24 cellular contexts compared by ENCODE assay signal in the genomic region with DNA sequence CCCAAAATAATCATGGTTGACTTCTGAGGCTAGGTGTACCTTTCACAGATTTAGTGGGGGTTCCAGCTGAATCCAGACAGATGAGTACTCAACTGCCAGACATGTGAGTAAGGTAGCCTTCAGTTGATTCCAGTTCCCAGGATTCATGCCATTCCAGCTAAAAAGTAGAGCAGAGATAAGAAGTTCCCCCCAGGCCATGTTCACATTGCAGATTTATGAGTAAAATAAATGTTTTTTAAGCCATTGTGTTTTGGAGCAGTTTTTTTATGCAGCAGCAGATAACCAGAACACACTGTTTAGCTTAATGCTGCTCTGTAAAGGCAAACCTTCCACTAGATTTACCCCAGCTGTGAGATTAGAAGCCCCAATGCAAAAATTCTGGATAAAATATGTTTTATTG.
A peak's percentile ranks its signal among the peaks of the same experiment; 100 is the strongest.
DNase-seq lines count a peak whose midpoint lies in the region; ATAC-seq, FAIRE-seq and TF ChIP-seq lines count a peak whose summit lies in the region.
"Had no signal": no experiment of that assay in that cellular context is flagged by ENCODE, and none has a peak within 500 bp of the region (broad histone marks: within the 10 kb centered on the region; RNA-seq: fewer than 3 reads in every experiment).

No MANE protein-coding gene starts in this region.

- no peaks in the 10 kb centered on the region for H3K36me3 ChIP-seq in RWPE2 (ENCODE audit: low read depth)
- H3K36me3 ChIP-seq in astrocyte (ENCODE audit: insufficient read depth, low read length): no peaks in the 10 kb centered on the region
- H3K36me3 ChIP-seq in GM23248 (ENCODE audit: low read depth): no peaks in the 10 kb centered on the region
- H3K36me3 ChIP-seq in Peyer's patch: no peaks in the 10 kb centered on the region
- H3K36me3 ChIP-seq: HAP-1, MG63 had no signal

- H3K27me3 ChIP-seq in RWPE2 (ENCODE audit: insufficient read depth, poor library complexity, severe bottlenecking) (no peaks in the 10 kb centered on the region), astrocyte (ENCODE audit: insufficient read depth, low read length) (no peaks in the 10 kb centered on the region), GM23248 (replicated peaks; ENCODE audit: insufficient read depth) (no peaks in the 10 kb centered on the region), Peyer's patch (no peaks in the 10 kb centered on the region)
- H3K27me3 ChIP-seq: MG63 had no signal

- H3K4me1 Mint-ChIP-seq in astrocyte (ENCODE audit: low read depth, unreplicated experiment): no peaks in the 10 kb centered on the region
- H3K4me1 Mint-ChIP-seq: T-cell had no signal

- H3K4me2 ChIP-seq in astrocyte (ENCODE audit: low read length) (no peak overlapping the region), GM23248 (ENCODE audit: unreplicated experiment) (no peak overlapping the region)
- H3K4me2 ChIP-seq: A549 had no signal

- peaks cover 2% of the 10 kb centered on the region for H3K9me3 Mint-ChIP-seq in astrocyte (ENCODE audit: unreplicated experiment)

- H3K9me2 ChIP-seq in GM23248 (ENCODE audit: insufficient read depth): no peaks in the 10 kb centered on the region

- no peak overlapping the region for H3K9ac ChIP-seq in astrocyte (ENCODE audit: low read length)
- no peak overlapping the region for H3K9ac ChIP-seq in GM23248

- no peaks in the 10 kb centered on the region for H3F3A ChIP-seq in GM23248 (ENCODE audit: insufficient read depth)

- H3K27ac ChIP-seq in RWPE2 (ENCODE audit: poor library complexity, severe bottlenecking): no peak overlapping the region
- no peak overlapping the region for H3K27ac ChIP-seq in astrocyte (ENCODE audit: low read depth, low read length)
- no peak overlapping the region for H3K27ac ChIP-seq in GM23248
- H3K27ac ChIP-seq in Peyer's patch: no peak overlapping the region
- H3K27ac ChIP-seq: A549, C4-2B had no signal

- no peaks in the 10 kb centered on the region for H3K79me2 ChIP-seq in astrocyte (ENCODE audit: insufficient read depth, low read length)
- no peaks in the 10 kb centered on the region for H3K79me2 ChIP-seq in GM23248 (ENCODE audit: insufficient read depth)

- no peaks in the 10 kb centered on the region for H4K20me1 ChIP-seq in astrocyte (ENCODE audit: insufficient read depth, low read length)
- no peaks in the 10 kb centered on the region for H4K20me1 ChIP-seq in GM23248 (ENCODE audit: insufficient read depth)

- DNase-seq in EL: peak; percentile 46
- DNase-seq in RWPE2 (ENCODE audit: low spot score): no peak
- peak; percentile 40 for DNase-seq in astrocyte (ENCODE audit: low read depth)
- no peak for DNase-seq in DMS53 (lab: John Stamatoyannopoulos, UW)
- no peak for DNase-seq in GM23248
- DNase-seq in NCI-H526 (lab: John Stamatoyannopoulos, UW): no peak
- no peak for DNase-seq in Peyer's patch
- DNase-seq: Caco-2; CD8-positive, alpha-beta T cell; DMS79; GOT3; HFFc6; KBM-7; MG63; NCI-H1105 treated with DMSO at 0.1 percent for 48 hours; NCI-H2029 treated with DMSO at 0.1 percent for 48 hours; NCI-H69; T-cell had no signal

- H3K4me3 Mint-ChIP-seq in astrocyte (ENCODE audit: unreplicated experiment): no peak overlapping the region
- H3K4me3 Mint-ChIP-seq: CD8-positive, alpha-beta T cell; HFFc6; T-cell had no signal

- H3K4me3 ChIP-seq in RWPE2 (ENCODE audit: severe bottlenecking) (no peak overlapping the region), astrocyte (ENCODE audit: insufficient read depth, low read depth, low read length) (no peak overlapping the region), GM23248 (no peak overlapping the region), Peyer's patch (no peak overlapping the region)
- H3K4me3 ChIP-seq: A549, HAP-1, MG63 had no signal

- in situ Hi-C loops in GM23248 (cut with MboI): no loop called here

- H3K27me3 Mint-ChIP-seq in astrocyte (ENCODE audit: low read depth, unreplicated experiment): no peaks in the 10 kb centered on the region
- H3K27me3 Mint-ChIP-seq: T-cell had no signal

- TF ChIP-seq POLR2A in Peyer's patch (IDR thresholded peaks at IDR 0.05): no peak

- no peaks in the 10 kb centered on the region for H3K9me3 ChIP-seq in RWPE2 (ENCODE audit: severe bottlenecking)
- H3K9me3 ChIP-seq in astrocyte (ENCODE audit: insufficient read depth, low read depth, low read length): peaks cover 5% of the 10 kb centered on the region
- H3K9me3 ChIP-seq in GM23248 (ENCODE audit: low read depth): peaks cover 4% of the 10 kb centered on the region
- no peaks in the 10 kb centered on the region for H3K9me3 ChIP-seq in Peyer's patch
- H3K9me3 ChIP-seq: A549, Caco-2, HAP-1 had no signal

- peak; percentile 36; the same call in 1 of the 3 replicates for ATAC-seq in RWPE2 (ENCODE audit: low read depth)
- ATAC-seq: A549; CD8-positive, alpha-beta T cell; Panc1; T-cell had no signal

- peaks cover 3% of the 10 kb centered on the region for H3K36me3 Mint-ChIP-seq in astrocyte (ENCODE audit: low read depth, unreplicated experiment)
- H3K36me3 Mint-ChIP-seq: CD8-positive, alpha-beta T cell; T-cell had no signal

- no peaks in the 10 kb centered on the region for H3K4me1 ChIP-seq in RWPE2 (ENCODE audit: insufficient read depth, poor library complexity, severe bottlenecking)
- H3K4me1 ChIP-seq in astrocyte (ENCODE audit: insufficient read depth, low read length): no peaks in the 10 kb centered on the region
- no peaks in the 10 kb centered on the region for H3K4me1 ChIP-seq in GM23248 (ENCODE audit: insufficient read depth)
- H3K4me1 ChIP-seq in Peyer's patch: no peaks in the 10 kb centered on the region
- H3K4me1 ChIP-seq: A549, Caco-2, HAP-1 had no signal

- no peak overlapping the region for H2AFZ ChIP-seq in astrocyte (ENCODE audit: low read depth, low read length)
- H2AFZ ChIP-seq in GM23248: no peak overlapping the region

- no peak for FAIRE-seq in astrocyte (lab: Jason Lieb, UNC)
- FAIRE-seq: A549, GM18507, HTR-8/SVneo had no signal

- H3K27ac Mint-ChIP-seq in astrocyte (ENCODE audit: unreplicated experiment): no peak overlapping the region
- H3K27ac Mint-ChIP-seq: CD8-positive, alpha-beta T cell; HFFc6; T-cell had no signal

- TF ChIP-seq CTCF in RWPE2 (IDR thresholded peaks at IDR 0.05; ENCODE audit: poor library complexity, severe bottlenecking) (no peak), astrocyte (IDR thresholded peaks at IDR 0.05; ENCODE audit: insufficient read depth, low read depth, low read length) (no peak), Peyer's patch (IDR thresholded peaks at IDR 0.05) (no peak)

Comparison
In these comparisons a context has a peak if more than half of its experiments do, and no peak if none do; other contexts are left out.
1. DNase-seq: peak in EL (single experiment) and astrocyte (single experiment); none in RWPE2 (single experiment), DMS53 (single experiment), GM23248 (single experiment), NCI-H526 (0 of 2) and Peyer's patch (0 of 3).